In genomic region chr9:128372188-128372641, GRCh38 we compare ENCODE assay signal across 8 cellular contexts. TPM values are rescaled to one million over a fixed set of nuclear protein-coding genes. Genes with fewer than 3 reads are reported as not detected.
DNase-seq lines count a peak whose midpoint lies in the region; ATAC-seq and TF ChIP-seq lines count a peak whose summit lies in the region.

No MANE protein-coding gene starts in this region.

- H3K4me3 ChIP-seq in heart left ventricle: peak overlapping the region in 10 of 12 donors; percentile 68 to 99 (median 90)

- TF ChIP-seq POLR2A in heart left ventricle (IDR thresholded peaks at IDR 0.05): no peak

- peaks cover 0 to 32% (median 13%) of the 10 kb centered on the region in 9 donors for H3K36me3 ChIP-seq in heart left ventricle

- intact Hi-C loops in heart left ventricle (cut with DNase I): loop anchor here in 1 of 10 donors (5.0 kb wide), 1 partner anchor 40 kb away; no protein-coding TSS in a partner anchor
- intact Hi-C loops in left ventricle myocardium superior (cut with micrococcal nuclease): no loop called here

- H3K27me3 ChIP-seq in heart left ventricle: no peaks in the 10 kb centered on the region

- no peaks in the 10 kb centered on the region for H3K9me3 ChIP-seq in heart left ventricle

- H3K27ac ChIP-seq in heart left ventricle: peak overlapping the region in 6 of 12 donors; percentile 89 to 98 (median 94)

- ATAC-seq in heart left ventricle: no peak
- no peak for ATAC-seq in left ventricle myocardium superior
- no peak for ATAC-seq in HG03457 (IDR thresholded peaks at IDR 0.05; ENCODE audit: unreplicated experiment)

- DNase-seq in heart left ventricle (no peak), left ventricle myocardium superior (no peak), anterior cingulate cortex (lab: John Stamatoyannopoulos, UW) (peak in 39 of 58 donors; percentile 17 to 87 (median 48)), kidney tubule cell (ENCODE audit: low spot score) (peak; percentile 30), superior temporal gyrus (ENCODE audit: extremely low spot score) (peak; percentile 89), AG08395 (ENCODE audit: low spot score) (no peak), NCI-H1930 (lab: John Stamatoyannopoulos, UW) (no peak)

- peaks cover 0 to 29% (median 19%) of the 10 kb centered on the region in 12 donors for H3K4me1 ChIP-seq in heart left ventricle

- 32 to 39% (median 36%) methylated on average over 4 of the region's 4 CpGs for WGBS in heart left ventricle, 4 donors

- TF ChIP-seq CTCF in heart left ventricle (IDR thresholded peaks at IDR 0.05): no peak

RNA-seq across cellular contexts. Expression of gene URM1, which starts 1.0 kb away (rescaled TPM):
- 10 to 100 TPM; 34.4 to 55.5 (median 45.4) TPM for total RNA-seq in heart left ventricle
- polyA plus RNA-seq in heart left ventricle: 10 to 100 TPM; 30.2 to 85.6 TPM
- total RNA-seq in left ventricle myocardium superior: 51.6 TPM

RNA-seq across cellular contexts. Expression of gene SLC27A4, which starts 31.9 kb away (rescaled TPM):
- total RNA-seq in heart left ventricle: 10 to 100 TPM; 10.7 to 36.1 (median 17.8) TPM
- 10 to 100 TPM; 25.9 to 48.8 TPM for polyA plus RNA-seq in heart left ventricle
- total RNA-seq in left ventricle myocardium superior: 19.4 TPM

RNA-seq across cellular contexts. Expression of gene CERCAM, which starts 48.4 kb away (rescaled TPM):
- 10 to 100 TPM in 7 of 9 donors, 1 to 10 TPM in 2; 5.9 to 30.0 (median 11.8) TPM for total RNA-seq in heart left ventricle
- 10 to 100 TPM in 1 of 2 donors, 1 to 10 TPM in 1; 5.3 to 10.7 TPM for polyA plus RNA-seq in heart left ventricle
- 7.0 TPM for total RNA-seq in left ventricle myocardium superior

RNA-seq across cellular contexts. Expression of gene COQ4, which starts 49.6 kb away (rescaled TPM):
- total RNA-seq in heart left ventricle (10 to 100 TPM; 19.0 to 43.2 (median 29.8) TPM), left ventricle myocardium superior (30.7 TPM)
- polyA plus RNA-seq in heart left ventricle: 10 to 100 TPM; 32.2 to 38.1 TPM

RNA-seq across cellular contexts. Expression of gene TRUB2, which starts 50.0 kb away (rescaled TPM):
- total RNA-seq in heart left ventricle: 10 to 100 TPM; 12.9 to 49.7 (median 34.5) TPM
- 10 to 100 TPM; 25.3 to 25.6 TPM for polyA plus RNA-seq in heart left ventricle
- total RNA-seq in left ventricle myocardium superior: 41.4 TPM

Comparison
In these comparisons a context has a peak if more than half of its experiments do, and no peak if none do; other contexts are left out.
1. DNase-seq: peak in anterior cingulate cortex (39 of 58), kidney tubule cell (single experiment) and superior temporal gyrus (single experiment); none in heart left ventricle (0 of 5), left ventricle myocardium superior (single experiment), AG08395 (single experiment) and NCI-H1930 (0 of 2).